Comparison of ENCODE assay signal across 1 cellular context in genomic region chr12:108838194-108839010, GRCh38.
A peak's percentile ranks its signal among the peaks of the same experiment; 100 is the strongest.
TF ChIP-seq lines count a peak whose summit lies in the region.

No MANE protein-coding gene starts in this region.

TF ChIP-seq in HepG2, 621 proteins besides CTCF, POLR2A, EP300 and RAD21 (continued from another document and continues in another):
- TF ChIP-seq ETV5 (CRISPR knock-in tag; IDR thresholded peaks at IDR 0.05; ENCODE audit: borderline replicate concordance) (peak; percentile 93), FOSL1 (CRISPR knock-in tag; IDR thresholded peaks at IDR 0.05; ENCODE audit: borderline replicate concordance) (peak; percentile 34; the same call in 1 of the 2 replicates), RCOR2 (CRISPR knock-in tag; IDR thresholded peaks at IDR 0.05) (peak; percentile 42; the same call in 1 of the 2 replicates), ZBTB14 (CRISPR knock-in tag; IDR thresholded peaks at IDR 0.05) (no peak), TEAD3 (CRISPR knock-in tag; optimal IDR thresholded peaks at IDR 0.05; ENCODE audit: borderline replicate concordance) (peak; percentile 44), ZBTB33 (CRISPR knock-in tag; IDR thresholded peaks at IDR 0.05) (peak; percentile 83), NR2F2 (IDR thresholded peaks at IDR 0.05; ENCODE audit: borderline replicate concordance, low read depth) (no peak), ZNF639 (CRISPR knock-in tag; conservative IDR thresholded peaks at IDR 0.05) (no peak), STAG1 (CRISPR knock-in tag; IDR thresholded peaks at IDR 0.05) (no peak), POLR2G (IDR thresholded peaks at IDR 0.05; ENCODE audit: low read depth, low read length) (0 out of 2 replicates have a peak, but pooled peaks have one; percentile 29), ARNT2 (CRISPR knock-in tag; IDR thresholded peaks at IDR 0.05; ENCODE audit: low read depth) (no peak), DR1 (CRISPR knock-in tag; IDR thresholded peaks at IDR 0.05) (no peak), NFKBIZ (CRISPR knock-in tag; IDR thresholded peaks at IDR 0.05) (peak; percentile 49; the same call in 1 of the 2 replicates), ELF3 (CRISPR knock-in tag; IDR thresholded peaks at IDR 0.05) (peak; percentile 56; the same call in 1 of the 2 replicates), ZNF616 (CRISPR knock-in tag; IDR thresholded peaks at IDR 0.05; ENCODE audit: low read depth) (no peak), TFDP1 (CRISPR knock-in tag; IDR thresholded peaks at IDR 0.05; ENCODE audit: borderline replicate concordance) (peak; percentile 48; the same call in 1 of the 2 replicates), GATAD2A (CRISPR knock-in tag; IDR thresholded peaks at IDR 0.05) (peak; percentile 55; the same call in 1 of the 2 replicates), KDM2A (CRISPR knock-in tag; IDR thresholded peaks at IDR 0.05; ENCODE audit: borderline replicate concordance, low read depth) (peak; percentile 43; the same call in 1 of the 2 replicates), THAP7 (CRISPR knock-in tag; IDR thresholded peaks at IDR 0.05) (no peak), NFE2L2 (IDR thresholded peaks at IDR 0.05; ENCODE audit: low read length) (peak; percentile 56), RXRA (CRISPR knock-in tag; IDR thresholded peaks at IDR 0.05) (peak; percentile 55; the same call in 1 of the 2 replicates), IRF1 (CRISPR knock-in tag; IDR thresholded peaks at IDR 0.05; ENCODE audit: low read depth) (no peak), ZNF335 (CRISPR knock-in tag; IDR thresholded peaks at IDR 0.05) (peak; percentile 73; the same call in 1 of the 2 replicates), MAFK (conservative IDR thresholded peaks at IDR 0.05 in 1 of 2, IDR thresholded peaks at IDR 0.05 in 1 of 2; ENCODE audit: low read length in 2 of 2) (0 out of 4 replicates have a peak, but pooled peaks of 1 of the 2 experiments have one; percentile 25), ARID5B (CRISPR knock-in tag; IDR thresholded peaks at IDR 0.05) (peak; percentile 37), GABPB1 (CRISPR knock-in tag; IDR thresholded peaks at IDR 0.05) (peak; percentile 36), MAX (IDR thresholded peaks at IDR 0.05) (peak; percentile 66), ATF3 (CRISPR knock-in tag; IDR thresholded peaks at IDR 0.05) (peak; percentile 71; the same call in 1 of the 2 replicates), ETS1 (CRISPR knock-in tag; IDR thresholded peaks at IDR 0.05) (no peak), CBX5 (CRISPR knock-in tag; IDR thresholded peaks at IDR 0.05; ENCODE audit: borderline replicate concordance) (peak; percentile 80; the same call in 1 of the 2 replicates), ZNF768 (CRISPR knock-in tag; IDR thresholded peaks at IDR 0.05) (peak; percentile 18; the same call in 1 of the 2 replicates), AHR (CRISPR knock-in tag; IDR thresholded peaks at IDR 0.05) (peak; percentile 59; the same call in 1 of the 2 replicates), NFE2 (CRISPR knock-in tag; IDR thresholded peaks at IDR 0.05) (peak; percentile 86), FOXA3 (CRISPR knock-in tag; IDR thresholded peaks at IDR 0.05) (peak; percentile 40; the same call in 1 of the 2 replicates), PCBP1 (IDR thresholded peaks at IDR 0.05; ENCODE audit: borderline replicate concordance, low read depth, low read length) (no peak), ARID2 (CRISPR knock-in tag; IDR thresholded peaks at IDR 0.05; ENCODE audit: borderline replicate concordance) (no peak), PCBP2 (optimal IDR thresholded peaks at IDR 0.05; ENCODE audit: low read depth, low read length, poor library complexity, severe bottlenecking) (no peak), RARA (CRISPR knock-in tag; IDR thresholded peaks at IDR 0.05) (peak; percentile 35; the same call in 1 of the 2 replicates), SOX6 (IDR thresholded peaks at IDR 0.05) (no peak), SOX6 (CRISPR knock-in tag; IDR thresholded peaks at IDR 0.05) (0 out of 2 replicates have a peak, but pooled peaks have one; percentile 10), MYC (CRISPR knock-in tag; IDR thresholded peaks at IDR 0.05; ENCODE audit: borderline replicate concordance) (peak; percentile 50; the same call in 1 of the 2 replicates)
